ENCODE assay signal across 1 cellular context in genomic region chr3:60760145-60760544, GRCh38.
TF ChIP-seq lines count a peak whose summit lies in the region.

No MANE protein-coding gene starts in this region.

TF ChIP-seq in H1, 55 proteins besides CTCF, POLR2A, EP300 and RAD21:
- TF ChIP-seq SP1 (IDR thresholded peaks at IDR 0.05; ENCODE audit: low read depth, low read length) (no peak), ATF2 (IDR thresholded peaks at IDR 0.05; ENCODE audit: low read length) (no peak), TEAD4 (IDR thresholded peaks at IDR 0.05; ENCODE audit: low read depth, low read length) (no peak), JUN (IDR thresholded peaks at IDR 0.05; ENCODE audit: low read depth, low read length) (no peak), RFX5 (IDR thresholded peaks at IDR 0.05; ENCODE audit: borderline replicate concordance, low read depth, low read length) (no peak), E2F6 (IDR thresholded peaks at IDR 0.05) (no peak), POLR2AphosphoS5 (IDR thresholded peaks at IDR 0.05; ENCODE audit: low read depth, low read length) (no peak), NRF1 (IDR thresholded peaks at IDR 0.05; ENCODE audit: low read depth, low read length) (no peak), CBX8 (IDR thresholded peaks at IDR 0.05; ENCODE audit: borderline replicate concordance, low read depth, low read length) (no peak), SP4 (IDR thresholded peaks at IDR 0.05; ENCODE audit: low read length) (no peak), USF2 (IDR thresholded peaks at IDR 0.05; ENCODE audit: low read length) (no peak), HDAC6 (IDR thresholded peaks at IDR 0.05; ENCODE audit: low read depth, low read length) (no peak), BRCA1 (IDR thresholded peaks at IDR 0.05; ENCODE audit: low read depth, low read length) (no peak), ZNF274 (IDR thresholded peaks at IDR 0.05; ENCODE audit: borderline replicate concordance, extremely low read depth, low read length) (no peak), KDM5A (IDR thresholded peaks at IDR 0.05; ENCODE audit: low read length) (no peak)
TF ChIP-seq in H1: peak in this region for 0.
